In the genomic region with DNA sequence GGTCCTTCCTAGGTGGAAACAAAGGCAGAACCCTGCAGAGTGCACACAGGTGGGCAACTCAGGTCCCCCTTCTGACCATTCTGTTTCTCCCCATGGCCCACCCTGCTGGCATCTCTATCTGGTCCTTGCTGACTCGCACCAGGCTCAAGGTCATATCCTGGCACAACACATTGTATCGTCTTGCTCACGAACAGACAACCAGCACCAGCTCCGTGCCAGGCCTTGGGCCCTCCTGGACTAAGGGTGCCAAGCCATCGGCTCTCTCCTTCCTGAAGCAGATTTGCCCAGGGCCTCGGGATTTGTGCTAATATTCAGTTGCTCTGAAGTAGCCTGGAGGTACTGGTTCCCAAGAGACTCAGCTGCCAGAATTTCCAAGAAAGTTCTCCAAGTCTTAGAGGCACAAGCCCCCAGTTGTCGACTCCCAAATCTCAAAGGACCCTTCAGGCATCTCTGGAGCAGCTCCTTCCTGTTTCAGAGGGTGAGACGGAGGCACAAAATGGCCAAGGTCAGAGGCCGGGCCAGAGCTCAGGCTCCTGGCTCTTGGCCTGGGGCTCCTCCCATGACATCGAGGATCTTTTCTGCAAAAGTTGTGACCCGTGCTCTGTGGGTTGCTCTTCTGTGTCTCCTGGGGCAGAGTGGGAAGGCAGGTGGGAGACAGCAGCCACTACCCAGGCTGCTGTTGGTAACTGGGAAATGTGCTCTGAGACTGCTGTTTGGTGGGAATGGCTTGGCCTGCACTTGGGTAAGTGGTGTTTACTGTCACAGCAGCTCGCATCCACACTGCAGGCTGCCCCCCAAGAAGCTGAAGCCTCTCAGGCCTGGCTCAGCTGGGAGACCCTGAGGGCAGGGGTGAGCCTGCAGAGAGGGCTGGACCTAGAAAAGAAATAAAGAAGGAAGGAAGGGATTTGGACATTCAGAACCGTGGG, we compare ENCODE assay signal across 1 cellular context.
A peak's percentile ranks its signal among the peaks of the same experiment; 100 is the strongest.
TF ChIP-seq lines count a peak whose summit lies in the region.

No MANE protein-coding gene starts in this region.

TF ChIP-seq in HEK293, 187 proteins besides CTCF, POLR2A, EP300 and RAD21:
- TF ChIP-seq, protein P1, sequence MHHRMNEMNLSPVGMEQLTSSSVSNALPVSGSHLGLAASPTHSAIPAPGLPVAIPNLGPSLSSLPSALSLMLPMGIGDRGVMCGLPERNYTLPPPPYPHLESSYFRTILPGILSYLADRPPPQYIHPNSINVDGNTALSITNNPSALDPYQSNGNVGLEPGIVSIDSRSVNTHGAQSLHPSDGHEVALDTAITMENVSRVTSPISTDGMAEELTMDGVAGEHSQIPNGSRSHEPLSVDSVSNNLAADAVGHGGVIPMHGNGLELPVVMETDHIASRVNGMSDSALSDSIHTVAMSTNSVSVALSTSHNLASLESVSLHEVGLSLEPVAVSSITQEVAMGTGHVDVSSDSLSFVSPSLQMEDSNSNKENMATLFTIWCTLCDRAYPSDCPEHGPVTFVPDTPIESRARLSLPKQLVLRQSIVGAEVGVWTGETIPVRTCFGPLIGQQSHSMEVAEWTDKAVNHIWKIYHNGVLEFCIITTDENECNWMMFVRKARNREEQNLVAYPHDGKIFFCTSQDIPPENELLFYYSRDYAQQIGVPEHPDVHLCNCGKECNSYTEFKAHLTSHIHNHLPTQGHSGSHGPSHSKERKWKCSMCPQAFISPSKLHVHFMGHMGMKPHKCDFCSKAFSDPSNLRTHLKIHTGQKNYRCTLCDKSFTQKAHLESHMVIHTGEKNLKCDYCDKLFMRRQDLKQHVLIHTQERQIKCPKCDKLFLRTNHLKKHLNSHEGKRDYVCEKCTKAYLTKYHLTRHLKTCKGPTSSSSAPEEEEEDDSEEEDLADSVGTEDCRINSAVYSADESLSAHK (tag by site-specific recombination; IDR thresholded peaks at IDR 0.05), result no peak
- no peak for TF ChIP-seq REST (tag by site-specific recombination; IDR thresholded peaks at IDR 0.05)
- TF ChIP-seq, protein P2, sequence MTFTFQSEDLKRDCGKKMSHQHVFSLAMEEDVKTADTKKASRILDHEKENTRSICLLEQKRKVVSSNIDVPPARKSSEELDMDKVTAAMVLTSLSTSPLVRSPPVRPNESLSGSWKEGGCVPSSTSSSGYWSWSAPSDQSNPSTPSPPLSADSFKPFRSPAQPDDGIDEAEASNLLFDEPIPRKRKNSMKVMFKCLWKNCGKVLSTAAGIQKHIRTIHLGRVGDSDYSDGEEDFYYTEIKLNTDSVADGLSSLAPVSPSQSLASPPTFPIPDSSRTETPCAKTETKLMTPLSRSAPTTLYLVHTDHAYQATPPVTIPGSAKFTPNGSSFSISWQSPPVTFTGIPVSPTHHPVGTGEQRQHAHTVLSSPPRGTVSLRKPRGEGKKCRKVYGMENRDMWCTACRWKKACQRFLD (tag by site-specific recombination; IDR thresholded peaks at IDR 0.05), result no peak
- TF ChIP-seq ZBTB11 (tag by site-specific recombination; conservative IDR thresholded peaks at IDR 0.05; ENCODE audit: low read depth), result no peak
- no peak for TF ChIP-seq ZNF211 (tag by site-specific recombination; IDR thresholded peaks at IDR 0.05; ENCODE audit: low read depth)
- TF ChIP-seq ZNF555 (tag by site-specific recombination; conservative IDR thresholded peaks at IDR 0.05), result no peak
- TF ChIP-seq ZNF140 (tag by site-specific recombination; IDR thresholded peaks at IDR 0.05), result no peak
- TF ChIP-seq ZFP69B (tag by site-specific recombination; IDR thresholded peaks at IDR 0.05), result no peak
- TF ChIP-seq, protein P3, sequence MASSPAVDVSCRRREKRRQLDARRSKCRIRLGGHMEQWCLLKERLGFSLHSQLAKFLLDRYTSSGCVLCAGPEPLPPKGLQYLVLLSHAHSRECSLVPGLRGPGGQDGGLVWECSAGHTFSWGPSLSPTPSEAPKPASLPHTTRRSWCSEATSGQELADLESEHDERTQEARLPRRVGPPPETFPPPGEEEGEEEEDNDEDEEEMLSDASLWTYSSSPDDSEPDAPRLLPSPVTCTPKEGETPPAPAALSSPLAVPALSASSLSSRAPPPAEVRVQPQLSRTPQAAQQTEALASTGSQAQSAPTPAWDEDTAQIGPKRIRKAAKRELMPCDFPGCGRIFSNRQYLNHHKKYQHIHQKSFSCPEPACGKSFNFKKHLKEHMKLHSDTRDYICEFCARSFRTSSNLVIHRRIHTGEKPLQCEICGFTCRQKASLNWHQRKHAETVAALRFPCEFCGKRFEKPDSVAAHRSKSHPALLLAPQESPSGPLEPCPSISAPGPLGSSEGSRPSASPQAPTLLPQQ (tag by site-specific recombination; IDR thresholded peaks at IDR 0.05), result no peak
- TF ChIP-seq ZIC2 (tag by site-specific recombination; IDR thresholded peaks at IDR 0.05), result 0 out of 2 replicates have a peak, but pooled peaks have one; percentile 14
- TF ChIP-seq EGR2 (tag by site-specific recombination; IDR thresholded peaks at IDR 0.05; ENCODE audit: low read depth), result peak; percentile 55
- TF ChIP-seq ZNF341 (tag by site-specific recombination; IDR thresholded peaks at IDR 0.05; ENCODE audit: low read depth), result no peak
- TF ChIP-seq, protein P4, sequence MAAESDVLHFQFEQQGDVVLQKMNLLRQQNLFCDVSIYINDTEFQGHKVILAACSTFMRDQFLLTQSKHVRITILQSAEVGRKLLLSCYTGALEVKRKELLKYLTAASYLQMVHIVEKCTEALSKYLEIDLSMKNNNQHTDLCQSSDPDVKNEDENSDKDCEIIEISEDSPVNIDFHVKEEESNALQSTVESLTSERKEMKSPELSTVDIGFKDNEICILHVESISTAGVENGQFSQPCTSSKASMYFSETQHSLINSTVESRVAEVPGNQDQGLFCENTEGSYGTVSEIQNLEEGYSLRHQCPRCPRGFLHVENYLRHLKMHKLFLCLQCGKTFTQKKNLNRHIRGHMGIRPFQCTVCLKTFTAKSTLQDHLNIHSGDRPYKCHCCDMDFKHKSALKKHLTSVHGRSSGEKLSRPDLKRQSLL (tag by site-specific recombination; IDR thresholded peaks at IDR 0.05), result no peak
- TF ChIP-seq ZNF146 (tag by site-specific recombination; IDR thresholded peaks at IDR 0.05), result no peak
- no peak for TF ChIP-seq ZNF701 (tag by site-specific recombination; IDR thresholded peaks at IDR 0.05)
- no peak for TF ChIP-seq ZNF747 (tag by site-specific recombination; IDR thresholded peaks at IDR 0.05)
